Comparison of ENCODE assay signal across 8 cellular contexts in the genomic region with DNA sequence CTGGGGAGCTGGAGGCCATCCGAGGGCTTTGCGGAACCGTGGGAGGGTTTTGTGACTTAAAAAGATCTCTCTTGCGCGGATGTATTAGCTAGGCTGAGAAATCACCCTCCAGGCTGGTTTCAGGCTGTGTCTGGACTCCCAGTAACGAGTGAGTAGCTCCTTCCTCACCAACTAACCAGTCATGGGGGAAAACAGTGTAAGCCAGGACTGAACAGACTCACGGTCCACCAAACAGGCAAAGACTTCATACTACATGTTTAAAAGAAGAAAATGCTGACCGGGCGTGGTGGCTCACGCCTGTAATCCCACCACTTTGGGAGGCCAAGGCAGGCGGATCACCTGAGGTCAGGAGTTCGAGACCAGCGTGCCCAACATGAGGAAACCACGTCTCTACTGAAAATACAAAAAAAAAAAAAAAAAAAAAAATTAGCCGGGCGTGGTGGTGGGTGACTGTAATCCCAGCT. TPM values are rescaled to one million over a fixed set of nuclear protein-coding genes. Genes with fewer than 3 reads are reported as not detected.
DNase-seq lines count a peak whose midpoint lies in the region; ATAC-seq, FAIRE-seq and TF ChIP-seq lines count a peak whose summit lies in the region.

No MANE protein-coding gene starts in this region.

- H3K9ac ChIP-seq in HUES64 (ENCODE audit: low read depth, low read length) = peak overlapping the region; percentile 92

- H3K4me3 ChIP-seq in A549 (peak overlapping the region; percentile 77), HUES64 (ENCODE audit: low read length) (peak overlapping the region; percentile 97), cardiac fibroblast (replicated peaks in 1 of 2; ENCODE audit: low read depth in 2 of 2, low read length in 2 of 2) (peak overlapping the region; percentile 98 to 99)

- TF ChIP-seq EP300 in A549 (IDR thresholded peaks at IDR 0.05) = no peak

- H3K27ac ChIP-seq in A549 (peak overlapping the region; percentile 87 to 92), HUES64 (ENCODE audit: low read depth, low read length) (0 out of 2 replicates have a peak overlapping the region, but pooled peaks have one; percentile 52)

- H3K27ac Mint-ChIP-seq in mesothelial cell of epicardium = peak overlapping the region; percentile 99

- WGBS in A549 (ENCODE audit: missing lambda C conversion rate) = 45% methylated on average over 14 of the region's 16 CpGs
- 55% methylated on average over 15 of the region's 16 CpGs for WGBS in HUES64

- POLR2A ChIA-PET in A549 (lab: Yijun Ruan, JAX) = interaction anchor here (1.1 to 1.9 kb wide), 3 partner anchors 51 to 198 kb away, joined by 4 to 14 read pairs (median 4); no protein-coding TSS in a partner anchor

- no peaks in the 10 kb centered on the region for H3K27me3 ChIP-seq in HUES64 (ENCODE audit: insufficient read depth, low read length)

- TF ChIP-seq RAD21 in A549 (conservative IDR thresholded peaks at IDR 0.05 in 1 of 2, IDR thresholded peaks at IDR 0.05 in 1 of 2) = no peak

- H3K36me3 Mint-ChIP-seq in mesothelial cell of epicardium = peaks cover 1% of the 10 kb centered on the region

- H3K4me3 Mint-ChIP-seq in mesothelial cell of epicardium = peak overlapping the region; percentile 99

- no peak for FAIRE-seq in A549 (lab: Jason Lieb, UNC)

- H3K4me2 ChIP-seq in A549 = peak overlapping the region; percentile 77

- H3K27me3 Mint-ChIP-seq in mesothelial cell of epicardium (ENCODE audit: low read depth) = no peaks in the 10 kb centered on the region

- peaks cover 5% of the 10 kb centered on the region for H3K36me3 ChIP-seq in HUES64 (ENCODE audit: insufficient read depth, low read length)

- no peak for TF ChIP-seq CTCF in A549 (IDR thresholded peaks at IDR 0.05)
- no peak for TF ChIP-seq CTCF in cardiac fibroblast (IDR thresholded peaks at IDR 0.05; ENCODE audit: low read depth, low read length)
- TF ChIP-seq CTCF in mesothelial cell of epicardium (IDR thresholded peaks at IDR 0.05; ENCODE audit: unreplicated experiment) = no peak

- ATAC-seq in A549 (no peak; a peak in 1 of 6 replicates), GM19467 (IDR thresholded peaks at IDR 0.05; ENCODE audit: unreplicated experiment) (no peak), GM19395 (IDR thresholded peaks at IDR 0.05; ENCODE audit: unreplicated experiment) (no peak), GM18502 (IDR thresholded peaks at IDR 0.05; ENCODE audit: poor library complexity, unreplicated experiment) (no peak)

- CTCF ChIA-PET in A549 (lab: Yijun Ruan, JAX) = interaction anchor here (0.7 to 1.5 kb wide), 6 partner anchors 16 to 1971 kb away, joined by 3 to 7 read pairs (median 4); no protein-coding TSS in a partner anchor

- no peak for TF ChIP-seq POLR2A in A549 (IDR thresholded peaks at IDR 0.05; ENCODE audit: low read length)

- DNase-seq in A549 (ENCODE audit: low read depth in 1 of 2, low spot score in 1 of 2) = no peak
- DNase-seq in cardiac fibroblast (ENCODE audit: low read depth in 2 of 2) = no peak
- DNase-seq in mesothelial cell of epicardium (ENCODE audit: low spot score in 2 of 2, unreplicated experiment in 2 of 2) = no peak
- no peak for DNase-seq in OCI-M1 (lab: John Stamatoyannopoulos, UW)

- H3K9me3 Mint-ChIP-seq in mesothelial cell of epicardium = no peaks in the 10 kb centered on the region

- H3K9me3 ChIP-seq in A549 = no peaks in the 10 kb centered on the region
- no peaks in the 10 kb centered on the region for H3K9me3 ChIP-seq in HUES64 (ENCODE audit: insufficient read depth, low read depth, low read length)

- H3K4me1 ChIP-seq in A549 = peaks cover 18% of the 10 kb centered on the region; the same call in 1 of the 3 replicates
- H3K4me1 ChIP-seq in HUES64 (ENCODE audit: insufficient read depth, low read length) = peaks cover 4% of the 10 kb centered on the region; the same call in 1 of the 2 replicates

- H3K4me1 Mint-ChIP-seq in mesothelial cell of epicardium = peaks cover 32% of the 10 kb centered on the region

TF ChIP-seq in A549, 52 proteins besides CTCF, POLR2A, EP300 and RAD21:
- peak; percentile 87 for TF ChIP-seq MAFK (IDR thresholded peaks at IDR 0.05; ENCODE audit: partially characterized antibody)
- no peak for TF ChIP-seq MYC (IDR thresholded peaks at IDR 0.05; ENCODE audit: borderline replicate concordance, low read length)

RNA-seq across cellular contexts. Expression of gene AP5Z1, which starts 0.8 kb away (rescaled TPM):
- 6.8 and 7.1 TPM in 2 replicates for polyA plus RNA-seq in A549 (2011; rRNA removed)
- 16.4 and 24.3 TPM in 2 replicates for polyA plus RNA-seq in A549 (2012; cell fraction: cytosol; rRNA removed)
- polyA plus RNA-seq in A549 (2012; cell fraction: nucleus; rRNA removed) = 118 and 171 TPM in 2 replicates
- polyA plus RNA-seq in A549 (2017; fragmentation: RNase III; extraction: RNeasy Plus Mini Kit Qiagen cat#74134 plus additional on column Dnase treatment) = 17.6 to 22.7 TPM (median 21.8 TPM) in 3 replicates
- 4.6 and 6.7 TPM in 2 replicates for polyA minus RNA-seq in A549 (2011; rRNA and poly(A)+ RNA removed)
- 16.0 TPM for polyA plus RNA-seq in HUES64 (2013, experiment 1 of 2)
- polyA plus RNA-seq in HUES64 (2013, experiment 2 of 2) = 10.6 TPM
- total RNA-seq in mesothelial cell of epicardium = 35.6 to 40.9 TPM (median 36.2 TPM) in 3 replicates
